22 cellular contexts compared by ENCODE assay signal in the genomic region with DNA sequence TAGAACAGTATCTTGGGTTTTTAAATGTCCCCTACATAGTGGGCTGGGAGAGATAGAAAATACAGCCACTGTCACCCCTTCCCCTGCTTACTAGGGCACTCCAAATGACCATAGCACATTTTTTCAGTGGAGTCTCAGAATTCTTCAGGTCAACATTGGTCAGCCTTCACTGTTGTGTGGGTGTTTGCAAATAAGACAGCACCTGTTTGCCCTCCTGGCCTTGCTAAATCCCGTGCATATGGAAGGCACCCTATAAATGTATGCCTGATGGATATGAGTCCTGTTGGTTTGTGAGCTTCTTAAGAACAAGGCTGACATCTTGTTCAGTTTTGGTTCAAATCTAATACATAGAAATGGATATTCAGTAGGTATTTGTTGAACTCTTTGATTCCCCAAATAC. TPM values are rescaled to one million over a fixed set of nuclear protein-coding genes. Genes with fewer than 3 reads are reported as not detected.
A peak's percentile ranks its signal among the peaks of the same experiment; 100 is the strongest.
DNase-seq lines count a peak whose midpoint lies in the region; ATAC-seq and TF ChIP-seq lines count a peak whose summit lies in the region.
"Had no signal": no experiment of that assay in that cellular context is flagged by ENCODE, and none has a peak within 500 bp of the region (broad histone marks: within the 10 kb centered on the region; RNA-seq: fewer than 3 reads in every experiment).

No MANE protein-coding gene starts in this region.

- TF ChIP-seq CTCF in RWPE1 (conservative IDR thresholded peaks at IDR 0.05; ENCODE audit: low read depth) = no peak
- no peak for TF ChIP-seq CTCF in esophagus squamous epithelium (IDR thresholded peaks at IDR 0.05)
- TF ChIP-seq CTCF in stomach (IDR thresholded peaks at IDR 0.05) = no peak

- no peak for TF ChIP-seq POLR2A in esophagus squamous epithelium (IDR thresholded peaks at IDR 0.05)
- TF ChIP-seq POLR2A in stomach (IDR thresholded peaks at IDR 0.05) = no peak

- peaks cover 27 to 91% (median 64%) of the 10 kb centered on the region in 3 donors for H3K4me1 ChIP-seq in esophagus squamous epithelium
- H3K4me1 ChIP-seq in stomach = peaks cover 54 to 75% (median 64%) of the 10 kb centered on the region in 4 donors

- no peak for TF ChIP-seq EP300 in stomach (IDR thresholded peaks at IDR 0.05)

- H3K27me3 ChIP-seq in esophagus squamous epithelium (no peaks in the 10 kb centered on the region), stomach (no peaks in the 10 kb centered on the region)
- H3K27me3 ChIP-seq: dorsolateral prefrontal cortex, gastrocnemius medialis had no signal

- no peak overlapping the region for H3K4me3 ChIP-seq in esophagus squamous epithelium
- no peak overlapping the region for H3K4me3 ChIP-seq in stomach
- H3K4me3 ChIP-seq: dorsolateral prefrontal cortex, gastrocnemius medialis had no signal

- CTCF ChIA-PET in RWPE1 (lab: Yijun Ruan, JAX) = interaction anchor here (1.5 kb wide), 1 partner anchor 22 kb away, joined by 3 read pairs; no protein-coding TSS in a partner anchor

- intact Hi-C loops in esophagus squamous epithelium (cut with DNase I) = no loop called here
- intact Hi-C loops in stomach (cut with DNase I; ENCODE audit: low total_unique reads) = no loop called here
- intact Hi-C loops in left colon (cut with DNase I, micrococcal nuclease) = no loop called here

- DNase-seq in NCI-H82 (lab: John Stamatoyannopoulos, UW) = peak; percentile 24
- no peak for DNase-seq in NCI-H82 treated with DMSO at 0.1 percent for 48 hours (lab: John Stamatoyannopoulos, UW; ENCODE audit: unreplicated experiment)
- DNase-seq in RWPE1 (ENCODE audit: low spot score) = no peak
- DNase-seq in esophagus squamous epithelium (lab: John Stamatoyannopoulos, UW) = no peak
- DNase-seq in stomach = no peak
- no peak for DNase-seq in left colon
- no peak for DNase-seq in Ammon's horn (ENCODE audit: low spot score)
- DNase-seq in dedifferentiated amniotic fluid mesenchymal stem cell (ENCODE audit: extremely low spot score) = no peak
- DNase-seq: activated gamma-delta T cell; dorsolateral prefrontal cortex; erythroblast; gastrocnemius medialis; mesendoderm; MM.1S; NCI-H1436; NCI-H524; posterior cingulate gyrus; SHP77 treated with DMSO at 0.1 percent for 48 hours; stimulated activated naive B cell treated with anti-CD40 and anti-IgM and Interleukin-4, amounts not matched to agents 10 μg/mL and 1 μg/mL and 100 μg/mL, for 72 hours; T-helper 2 cell had no signal

- ATAC-seq in left colon = no peak
- ATAC-seq: gastrocnemius medialis; sciatic nerve; stimulated activated naive B cell treated with anti-CD40 and anti-IgM and Interleukin-4, amounts not matched to agents 10 μg/mL and 1 μg/mL and 100 μg/mL, for 72 hours had no signal

- H3K9me3 ChIP-seq in esophagus squamous epithelium (no peaks in the 10 kb centered on the region), stomach (no peaks in the 10 kb centered on the region)
- H3K9me3 ChIP-seq: gastrocnemius medialis had no signal

- H3K27ac ChIP-seq in RWPE1 = peak overlapping the region; percentile 89; the same call in 1 of the 2 replicates
- peak overlapping the region; percentile 78 to 81 (median 78) for H3K27ac ChIP-seq in esophagus squamous epithelium
- H3K27ac ChIP-seq in stomach = peak overlapping the region; percentile 40 to 84 (median 73)
- H3K27ac ChIP-seq: 22Rv1 had no signal

- H3K36me3 ChIP-seq in esophagus squamous epithelium (peaks cover 0 to 5% (median 0%) of the 10 kb centered on the region in 3 donors), stomach (no peaks in the 10 kb centered on the region)
- H3K36me3 ChIP-seq: gastrocnemius medialis had no signal

- 60 to 67% methylated on average over 1 of the region's 1 CpG for WGBS in esophagus squamous epithelium, 2 donors
- WGBS in stomach, 5 donors = 46 to 76% (median 63%) methylated on average over 1 of the region's 1 CpG

- POLR2A ChIA-PET in RWPE1 (lab: Yijun Ruan, JAX; ENCODE audit: low non-redundant PET) = no interaction called here

RNA-seq across cellular contexts. Expression of gene ITGA6, which starts 12.5 kb away (rescaled TPM):
- total RNA-seq in esophagus squamous epithelium = 100 to 1,000 TPM in 2 of 4 donors, 10 to 100 TPM in 2; 60.0 to 164 (median 105) TPM
- 100 to 1,000 TPM in 3 of 5 donors, 10 to 100 TPM in 2; 20.4 to 391 (median 212) TPM for total RNA-seq in stomach
- polyA plus RNA-seq in stomach = 10 to 100 TPM; 10.7 to 19.5 (median 18.4) TPM
- 100 to 1,000 TPM; 159 to 218 TPM for total RNA-seq in left colon
